ENCODE assay signal across 1 cellular context in genomic region chr17:50220811-50221210, GRCh38.
A peak's percentile ranks its signal among the peaks of the same experiment; 100 is the strongest.
TF ChIP-seq lines count a peak whose summit lies in the region.

No MANE protein-coding gene starts in this region.

TF ChIP-seq in HepG2, 621 proteins besides CTCF, POLR2A, EP300 and RAD21:
- TF ChIP-seq MAZ (IDR thresholded peaks at IDR 0.05; ENCODE audit: borderline replicate concordance, low read depth, low read length) (no peak), MAZ (CRISPR knock-in tag; IDR thresholded peaks at IDR 0.05; ENCODE audit: low read depth) (no peak), NFE2L1 (CRISPR knock-in tag; IDR thresholded peaks at IDR 0.05; ENCODE audit: borderline replicate concordance) (0 out of 2 replicates have a peak, but pooled peaks have one; percentile 48)
